In genomic region chr1:183569141-183569540, GRCh38 we compare ENCODE assay signal across 14 cellular contexts. TPM values are rescaled to one million over a fixed set of nuclear protein-coding genes. Genes with fewer than 3 reads are reported as not detected.
DNase-seq lines count a peak whose midpoint lies in the region; ATAC-seq and TF ChIP-seq lines count a peak whose summit lies in the region.
"Had no signal": no experiment of that assay in that cellular context is flagged by ENCODE, and none has a peak within 500 bp of the region (broad histone marks: within the 10 kb centered on the region; RNA-seq: fewer than 3 reads in every experiment).

No MANE protein-coding gene starts in this region.

- no peaks in the 10 kb centered on the region for H3K79me2 ChIP-seq in mammary epithelial cell (ENCODE audit: insufficient read depth, low read length)

- no peak for TF ChIP-seq POLR2A in breast epithelium (IDR thresholded peaks at IDR 0.05)

- CTCF ChIA-PET in mammary epithelial cell (lab: Charles Lee; ENCODE audit: low non-redundant PET): no interaction called here

- intact Hi-C loops in mammary epithelial cell (cut with micrococcal nuclease): loop anchor here (10.0 kb wide), 1 partner anchor 346 kb away; no protein-coding TSS in a partner anchor
- intact Hi-C loops in breast epithelium (cut with DNase I; ENCODE audit: low total_unique reads): no loop called here

- H3K4me3 ChIP-seq in mammary epithelial cell (replicated peaks in 1 of 3; ENCODE audit: insufficient read depth in 1 of 3, low read depth in 2 of 3, low read length in 3 of 3) (no peak overlapping the region), breast epithelium (no peak overlapping the region)
- H3K4me3 ChIP-seq: adrenal gland, GM23338, right atrium auricular region, uterus had no signal

- H3K9me3 Mint-ChIP-seq in endothelial cell (ENCODE audit: unreplicated experiment): no peaks in the 10 kb centered on the region
- no peaks in the 10 kb centered on the region for H3K9me3 Mint-ChIP-seq in stimulated activated memory B cell treated with anti-CD40 and anti-IgM and Interleukin-4, amounts not matched to agents 10 μg/mL and 1 μg/mL and 100 μg/mL, for 72 hours
- H3K9me3 Mint-ChIP-seq: GM23338 had no signal

- H3K36me3 ChIP-seq in mammary epithelial cell (ENCODE audit: insufficient read depth, low read length) (no peaks in the 10 kb centered on the region), breast epithelium (no peaks in the 10 kb centered on the region)
- H3K36me3 ChIP-seq: adrenal gland, right atrium auricular region, uterus had no signal

- no peak overlapping the region for H2AFZ ChIP-seq in mammary epithelial cell (ENCODE audit: low read depth, low read length)
- H2AFZ ChIP-seq: GM23338 had no signal

- H3K9ac ChIP-seq in mammary epithelial cell (ENCODE audit: insufficient read depth, low read length): no peak overlapping the region

- 85% methylated on average over 4 of the region's 4 CpGs for whole genome bisulfite sequencing in mammary epithelial cell (ENCODE audit: low coverage, missing lambda C conversion rate)

- TF ChIP-seq CTCF in mammary epithelial cell (conservative IDR thresholded peaks at IDR 0.05 in 1 of 2, IDR thresholded peaks at IDR 0.05 in 1 of 2; ENCODE audit: extremely low read depth in 1 of 2, insufficient read depth in 1 of 2, low read depth in 1 of 2, low read length in 2 of 2): no peak
- TF ChIP-seq CTCF in breast epithelium (IDR thresholded peaks at IDR 0.05): no peak
- no peak for TF ChIP-seq CTCF in endothelial cell (IDR thresholded peaks at IDR 0.05; ENCODE audit: unreplicated experiment)

- no peak for ATAC-seq in stimulated activated memory B cell treated with anti-CD40 and anti-IgM and Interleukin-4, amounts not matched to agents 10 μg/mL and 1 μg/mL and 100 μg/mL, for 72 hours
- ATAC-seq in HG03521 (IDR thresholded peaks at IDR 0.05; ENCODE audit: unreplicated experiment) (no peak), HG02610 (IDR thresholded peaks at IDR 0.05; ENCODE audit: unreplicated experiment) (no peak), GM21737 (IDR thresholded peaks at IDR 0.05; ENCODE audit: unreplicated experiment) (no peak)
- ATAC-seq: GM23338 had no signal

- dilution Hi-C loops in mammary epithelial cell (cut with HindIII; ENCODE audit: low sequenced_read_pairs): no loop called here

- H3K27ac Mint-ChIP-seq in endothelial cell (ENCODE audit: unreplicated experiment): peak overlapping the region; percentile 90
- peak overlapping the region; percentile 81 for H3K27ac Mint-ChIP-seq in stimulated activated memory B cell treated with anti-CD40 and anti-IgM and Interleukin-4, amounts not matched to agents 10 μg/mL and 1 μg/mL and 100 μg/mL, for 72 hours
- H3K27ac Mint-ChIP-seq: GM23338 had no signal

- in situ Hi-C loops in mammary epithelial cell (cut with MboI; ENCODE audit: low sequenced_read_pairs in 2 of 2): no loop called here

- H3K9me3 ChIP-seq in mammary epithelial cell (replicated peaks; ENCODE audit: insufficient read depth, low read length) (no peaks in the 10 kb centered on the region), breast epithelium (no peaks in the 10 kb centered on the region)
- H3K9me3 ChIP-seq: adrenal gland, right atrium auricular region, uterus had no signal

- H3K4me1 Mint-ChIP-seq in endothelial cell (ENCODE audit: unreplicated experiment): peaks cover 30% of the 10 kb centered on the region
- peaks cover 41% of the 10 kb centered on the region for H3K4me1 Mint-ChIP-seq in stimulated activated memory B cell treated with anti-CD40 and anti-IgM and Interleukin-4, amounts not matched to agents 10 μg/mL and 1 μg/mL and 100 μg/mL, for 72 hours
- H3K4me1 Mint-ChIP-seq: GM23338 had no signal

- BruUV-seq in mammary epithelial cell (replicated peaks; lab: Mats Ljungman, UMichigan): no TSS peak

- H3K4me1 ChIP-seq in mammary epithelial cell (ENCODE audit: insufficient read depth, low read length) (peaks cover 7% of the 10 kb centered on the region), breast epithelium (no peaks in the 10 kb centered on the region)
- H3K4me1 ChIP-seq: uterus had no signal

- H3K4me2 ChIP-seq in mammary epithelial cell (ENCODE audit: insufficient read depth, low read depth, low read length): no peak overlapping the region
- H3K4me2 ChIP-seq: GM23338 had no signal

- DNase-seq in mammary epithelial cell (peak; percentile 58), breast epithelium (ENCODE audit: low spot score in 2 of 2) (no peak), NCI-H2196 treated with DMSO at 0.1 percent for 48 hours (lab: John Stamatoyannopoulos, UW; ENCODE audit: unreplicated experiment) (peak; percentile 49), endothelial cell (ENCODE audit: low spot score) (no peak)
- DNase-seq: NCI-H2029 treated with DMSO at 0.1 percent for 48 hours, uterus had no signal

- H3K36me3 Mint-ChIP-seq in endothelial cell (ENCODE audit: low read depth, unreplicated experiment): peaks cover 6% of the 10 kb centered on the region
- H3K36me3 Mint-ChIP-seq in stimulated activated memory B cell treated with anti-CD40 and anti-IgM and Interleukin-4, amounts not matched to agents 10 μg/mL and 1 μg/mL and 100 μg/mL, for 72 hours: peaks cover 82% of the 10 kb centered on the region

- H3K27me3 Mint-ChIP-seq in endothelial cell (ENCODE audit: unreplicated experiment): peaks cover 22% of the 10 kb centered on the region
- no peaks in the 10 kb centered on the region for H3K27me3 Mint-ChIP-seq in stimulated activated memory B cell treated with anti-CD40 and anti-IgM and Interleukin-4, amounts not matched to agents 10 μg/mL and 1 μg/mL and 100 μg/mL, for 72 hours

- H3K27ac ChIP-seq in mammary epithelial cell (ENCODE audit: insufficient read depth, low read depth, low read length) (no peak overlapping the region), breast epithelium (no peak overlapping the region)
- H3K27ac ChIP-seq: C4-2B, uterus had no signal

- H4K20me1 ChIP-seq in mammary epithelial cell (ENCODE audit: insufficient read depth, low read length): no peaks in the 10 kb centered on the region

- H3K4me3 Mint-ChIP-seq in endothelial cell (ENCODE audit: unreplicated experiment): peak overlapping the region; percentile 10
- no peak overlapping the region for H3K4me3 Mint-ChIP-seq in stimulated activated memory B cell treated with anti-CD40 and anti-IgM and Interleukin-4, amounts not matched to agents 10 μg/mL and 1 μg/mL and 100 μg/mL, for 72 hours
- H3K4me3 Mint-ChIP-seq: GM23338 had no signal

- H3K27me3 ChIP-seq in mammary epithelial cell (ENCODE audit: insufficient read depth, low read length): no peaks in the 10 kb centered on the region
- no peaks in the 10 kb centered on the region for H3K27me3 ChIP-seq in breast epithelium
- H3K27me3 ChIP-seq: adrenal gland, right atrium auricular region, uterus had no signal

RNA-seq across cellular contexts. Expression of gene NCF2, which starts 21.1 kb away (rescaled TPM):
- total RNA-seq in mammary epithelial cell: 1 to 10 TPM in 1 of 2 donors, under 1 TPM in 1; under 0.01 to 8.5 TPM
- polyA plus RNA-seq in mammary epithelial cell: 3.4 TPM
- polyA minus RNA-seq in mammary epithelial cell: not detected
- total RNA-seq in breast epithelium: 10 to 100 TPM in 2 of 3 donors, 1 to 10 TPM in 1; 4.6 to 45.0 (median 13.0) TPM
- total RNA-seq in endothelial cell (ENCODE audit: unreplicated experiment): 0.67 TPM
- total RNA-seq: GM23338 had no signal
- polyA plus RNA-seq: GM23338 had no signal

Comparison
In these comparisons a context has a peak if more than half of its experiments do, and no peak if none do; other contexts are left out.
1. DNase-seq: peak in mammary epithelial cell (single experiment) and NCI-H2196 treated with DMSO at 0.1 percent for 48 hours (single experiment); none in breast epithelium (0 of 2) and endothelial cell (single experiment).